21 cellular contexts compared by ENCODE assay signal in the genomic region with DNA sequence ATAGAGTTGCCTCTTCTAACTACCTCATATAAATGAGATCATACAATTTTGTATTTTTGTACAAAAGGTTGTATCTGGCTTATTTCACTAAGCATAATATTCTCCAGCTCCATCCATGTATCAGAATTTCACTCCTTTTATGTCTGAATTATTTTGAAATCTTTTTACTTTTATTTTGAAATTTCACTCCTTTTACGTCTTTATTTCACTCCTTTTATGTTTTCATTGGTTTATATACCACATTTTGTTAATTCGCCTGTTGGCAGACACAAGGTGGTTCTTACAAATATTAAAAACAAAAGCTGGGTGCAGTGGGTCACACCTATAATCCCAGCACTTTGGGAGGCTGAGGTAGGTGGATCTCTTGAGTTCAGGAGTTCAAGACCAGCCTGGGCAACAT.
"Had no signal": no experiment of that assay in that cellular context is flagged by ENCODE, and none has a peak within 500 bp of the region (broad histone marks: within the 10 kb centered on the region; RNA-seq: fewer than 3 reads in every experiment).

No MANE protein-coding gene starts in this region.

- H3K4me3 ChIP-seq: coronary artery, heart left ventricle, lung, psoas muscle, right lobe of liver had no signal

- H3K36me3 ChIP-seq: heart left ventricle, neutrophil, right lobe of liver had no signal

- H3K27ac Mint-ChIP-seq: endodermal cell; stimulated activated effector memory CD8-positive, alpha-beta T cell treated with anti-CD3 and anti-CD28 coated beads, Interleukin-12 subunit alpha, Interleukin-12 subunit beta, amount 100 ng/mL, for 72 hours had no signal

- H3K4me3 Mint-ChIP-seq: endodermal cell; stimulated activated effector memory CD8-positive, alpha-beta T cell treated with anti-CD3 and anti-CD28 coated beads, Interleukin-12 subunit alpha, Interleukin-12 subunit beta, amount 100 ng/mL, for 72 hours had no signal

- H3K27me3 ChIP-seq: heart left ventricle, neutrophil, right lobe of liver had no signal

- ATAC-seq: heart left ventricle, left colon, left ventricle myocardium superior, psoas muscle, right lobe of liver had no signal

- DNase-seq: effector CD4-positive, alpha-beta T cell; endodermal cell; erythroblast; heart left ventricle; hippocampal formation; left colon; left ventricle myocardium superior; mesenchymal stem cell; midbrain; psoas muscle; retina; right lobe of liver; stimulated activated CD4-positive, alpha-beta T cell treated with anti-CD3 and anti-CD28 coated beads, Interleukin-4, amount 100 ng/mL, for 1 hour; stimulated activated CD8-positive, alpha-beta memory T cell treated with anti-CD3 and anti-CD28 coated beads, Interleukin-4, amount 100 ng/mL, for 48 hours; trophoblast cell had no signal

- H3K27ac ChIP-seq: coronary artery, heart left ventricle, neutrophil, psoas muscle, right lobe of liver had no signal

- H3K9me3 Mint-ChIP-seq: endodermal cell; stimulated activated effector memory CD8-positive, alpha-beta T cell treated with anti-CD3 and anti-CD28 coated beads, Interleukin-12 subunit alpha, Interleukin-12 subunit beta, amount 100 ng/mL, for 72 hours had no signal

- H3K9me3 ChIP-seq: heart left ventricle, neutrophil, psoas muscle, right lobe of liver had no signal

- H3K4me1 ChIP-seq: psoas muscle, right lobe of liver had no signal

- FAIRE-seq: endothelial cell of umbilical vein, frontal cortex had no signal
